1 cellular context compared by ENCODE assay signal in genomic region chrX:130339408-130340222, GRCh38.
TF ChIP-seq lines count a peak whose summit lies in the region.

Gene SLC25A14 (plus strand): TSS chrX:130339919. CDS start chrX:130340279, 360 bp downstream.

TF ChIP-seq in K562, 482 proteins besides CTCF, POLR2A, EP300 and RAD21 (continued from another document):
- TF ChIP-seq ZNF277 (CRISPR knock-in tag; IDR thresholded peaks at IDR 0.05; ENCODE audit: borderline replicate concordance) = no peak
- peak; percentile 56; the same call in 1 of the 2 replicates for TF ChIP-seq HCFC1 (IDR thresholded peaks at IDR 0.05; ENCODE audit: low read depth, low read length)
- peak; percentile 71 for TF ChIP-seq ETV1 (tag; conservative IDR thresholded peaks at IDR 0.05; ENCODE audit: low read depth)
- TF ChIP-seq ID3 (CRISPR knock-in tag; IDR thresholded peaks at IDR 0.05) = no peak
- TF ChIP-seq ID3 (tag; IDR thresholded peaks at IDR 0.05) = no peak
- no peak for TF ChIP-seq MAFK (IDR thresholded peaks at IDR 0.05; ENCODE audit: low read length)
- TF ChIP-seq BRD4 (IDR thresholded peaks at IDR 0.05) = no peak
- TF ChIP-seq MLLT1 (IDR thresholded peaks at IDR 0.05) = no peak
- no peak for TF ChIP-seq RUNX1 (IDR thresholded peaks at IDR 0.05; ENCODE audit: low read depth)
- TF ChIP-seq CBX5 (IDR thresholded peaks at IDR 0.05; ENCODE audit: borderline replicate concordance, low read depth) = no peak
- TF ChIP-seq ZNF79 (CRISPR knock-in tag; IDR thresholded peaks at IDR 0.05; ENCODE audit: low read depth) = no peak
- TF ChIP-seq SMAD4 (CRISPR knock-in tag; conservative IDR thresholded peaks at IDR 0.05) = no peak
- TF ChIP-seq ARHGAP35 (IDR thresholded peaks at IDR 0.05; ENCODE audit: partially characterized antibody) = no peak
- peak; percentile 94 for TF ChIP-seq GABPA (tag; conservative IDR thresholded peaks at IDR 0.05; ENCODE audit: low read depth)
- no peak for TF ChIP-seq DMBX1 (CRISPR knock-in tag; IDR thresholded peaks at IDR 0.05; ENCODE audit: borderline replicate concordance)
- peak in 1 of 2 experiments; percentile 84; a peak in 2 of 4 replicates for TF ChIP-seq HDAC1 (IDR thresholded peaks at IDR 0.05)
- TF ChIP-seq PRPF4 (IDR thresholded peaks at IDR 0.05; ENCODE audit: insufficient read depth, low read depth, low read length, poor library complexity, severe bottlenecking) = no peak
TF ChIP-seq in K562: peak in this region for 79.
